ENCODE assay signal across 5 cellular contexts in genomic region chr5:132729896-132730295, GRCh38.
"Had no signal": no experiment of that assay in that cellular context is flagged by ENCODE, and none has a peak within 500 bp of the region (broad histone marks: within the 10 kb centered on the region; RNA-seq: fewer than 3 reads in every experiment).

No MANE protein-coding gene starts in this region.

- DNase-seq: GDM1, GF-D8 had no signal

- FAIRE-seq: GM12891, GM12892, GM19239 had no signal
